ENCODE assay signal across 24 cellular contexts in the genomic region with DNA sequence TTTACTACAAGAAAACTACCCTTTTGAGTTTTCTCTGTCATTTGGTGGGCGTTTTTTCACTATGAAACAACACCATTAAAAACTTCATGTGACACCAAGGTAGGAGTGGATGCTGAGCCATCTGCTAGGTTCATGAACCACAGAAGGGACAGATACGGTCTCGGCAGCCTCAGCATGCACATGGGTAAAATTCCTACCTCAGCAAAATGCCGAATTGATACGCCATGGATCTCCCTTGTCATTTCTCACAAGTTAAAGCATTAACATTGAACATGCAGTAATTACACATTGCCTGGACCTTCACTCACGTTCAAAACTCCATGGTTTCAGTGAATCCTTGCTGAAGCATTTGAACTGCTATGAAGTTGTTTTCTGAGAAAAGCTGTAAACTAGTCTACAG.
"Had no signal": no experiment of that assay in that cellular context is flagged by ENCODE, and none has a peak within 500 bp of the region (broad histone marks: within the 10 kb centered on the region; RNA-seq: fewer than 3 reads in every experiment).

No MANE protein-coding gene starts in this region.

- H3K4me3 ChIP-seq: coronary artery, dorsolateral prefrontal cortex, esophagus muscularis mucosa, gastroesophageal sphincter, heart left ventricle, hepatocyte, left lung, lower lobe of right lung, mucosa of descending colon had no signal

- H3K9me3 Mint-ChIP-seq: immature natural killer cell had no signal

- DNase-seq: dermis blood vessel endothelial cell; dorsolateral prefrontal cortex; effector CD4-positive, alpha-beta T cell; effector memory CD4-positive, alpha-beta T cell; foreskin keratinocyte; heart left ventricle; hypothalamus; immature natural killer cell; islet precursor cell; left cardiac atrium; left lung; left ventricle myocardium superior; lower lobe of right lung; mesenchymal stem cell; mucosa of descending colon; naive B cell had no signal

- H3K4me1 ChIP-seq: esophagus muscularis mucosa, foreskin keratinocyte, gastroesophageal sphincter, heart left ventricle, left lung, lower lobe of right lung had no signal

- H3K36me3 Mint-ChIP-seq: mesothelial cell of epicardium had no signal

- H3K36me3 ChIP-seq: esophagus muscularis mucosa, gastroesophageal sphincter, heart left ventricle, left lung, lower lobe of right lung had no signal

- H3K27ac ChIP-seq: coronary artery, dorsolateral prefrontal cortex, esophagus muscularis mucosa, foreskin keratinocyte, gastroesophageal sphincter, hepatocyte, left lung, lower lobe of right lung had no signal

- ATAC-seq: foreskin keratinocyte, gastroesophageal sphincter, heart left ventricle, left cardiac atrium, left lung, left ventricle myocardium superior, lower lobe of right lung, mucosa of descending colon had no signal

- H2AFZ ChIP-seq: hepatocyte had no signal

- H3K4me1 Mint-ChIP-seq: immature natural killer cell, mesothelial cell of epicardium had no signal

- H3K4me3 Mint-ChIP-seq: immature natural killer cell, mesothelial cell of epicardium, naive B cell had no signal

- H3K4me2 ChIP-seq: hepatocyte had no signal

- FAIRE-seq: colon, endothelial cell of umbilical vein, frontal cortex had no signal

- H3K27ac Mint-ChIP-seq: immature natural killer cell, mesothelial cell of epicardium had no signal

- H3K9me3 ChIP-seq: esophagus muscularis mucosa, gastroesophageal sphincter, heart left ventricle, left lung, lower lobe of right lung, mucosa of descending colon had no signal

- H3K79me2 ChIP-seq: hepatocyte had no signal

- H3K27me3 ChIP-seq: dorsolateral prefrontal cortex, esophagus muscularis mucosa, foreskin keratinocyte, gastroesophageal sphincter, heart left ventricle, hepatocyte, left lung had no signal
